ENCODE assay signal across 33 cellular contexts in the genomic region with DNA sequence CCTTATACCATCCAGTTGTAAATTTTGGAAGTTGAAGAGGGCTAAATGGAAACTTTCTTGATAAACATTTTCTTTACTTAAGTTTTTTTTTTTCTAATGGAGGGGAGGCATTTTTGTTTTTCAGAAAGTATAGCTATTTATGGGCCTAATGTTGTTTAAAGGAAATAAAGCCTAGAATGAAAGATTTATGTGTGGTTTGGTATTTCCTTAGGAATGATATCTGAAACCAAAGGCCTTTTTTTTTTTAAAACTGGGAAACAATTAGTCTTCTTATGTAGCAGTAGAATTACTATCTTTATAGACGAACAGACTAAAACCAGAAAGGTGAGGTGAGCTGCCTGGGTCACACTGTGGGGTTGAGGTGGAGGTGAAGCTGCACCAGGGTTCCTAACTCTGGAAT.
DNase-seq lines count a peak whose midpoint lies in the region; TF ChIP-seq lines count a peak whose summit lies in the region.
"Had no signal": no experiment of that assay in that cellular context is flagged by ENCODE, and none has a peak within 500 bp of the region (broad histone marks: within the 10 kb centered on the region; RNA-seq: fewer than 3 reads in every experiment).

No MANE protein-coding gene starts in this region.

- H3K36me3 ChIP-seq in SK-N-SH (replicated peaks in 1 of 2; ENCODE audit: control insufficient read depth in 1 of 2, insufficient read depth in 2 of 2, low read length in 1 of 2): peaks cover 12 to 24% of the 10 kb centered on the region in 2 experiments
- H3K36me3 ChIP-seq in mesenchymal stem cell (ENCODE audit: control insufficient read depth in 1 of 2, insufficient read depth in 2 of 2, low read depth in 1 of 2, low read length in 2 of 2): peaks cover 10 to 33% of the 10 kb centered on the region in 2 experiments
- H3K36me3 ChIP-seq in ascending aorta: peaks cover 0 to 3% of the 10 kb centered on the region in 2 donors
- H3K36me3 ChIP-seq: prostate gland, transverse colon had no signal

- H4K91ac ChIP-seq in mesenchymal stem cell (ENCODE audit: low read length): no peak overlapping the region

- H2BK120ac ChIP-seq in mesenchymal stem cell (ENCODE audit: low read depth, low read length): no peak overlapping the region

- H3K4me2 ChIP-seq in SK-N-SH: no peak overlapping the region; the same call in 1 of the 2 replicates
- H3K4me2 ChIP-seq in mesenchymal stem cell (ENCODE audit: low read length, poor library complexity, severe bottlenecking): peak overlapping the region; percentile 39

- TF ChIP-seq EP300 in SK-N-SH (IDR thresholded peaks at IDR 0.05; ENCODE audit: borderline replicate concordance in 1 of 2, low read depth in 1 of 2, low read length in 1 of 2): no peak; a peak in 1 of 4 replicates

- no peak overlapping the region for H2BK15ac ChIP-seq in mesenchymal stem cell (ENCODE audit: low read depth, poor library complexity, severe bottlenecking)

- TF ChIP-seq RAD21 in SK-N-SH (IDR thresholded peaks at IDR 0.05; ENCODE audit: low read length): no peak

- H4K8ac ChIP-seq in mesenchymal stem cell (ENCODE audit: low read length): no peak overlapping the region

- peaks cover 13% of the 10 kb centered on the region for H3F3A ChIP-seq in SK-N-SH (replicated peaks; ENCODE audit: insufficient read depth)

- H3K9ac ChIP-seq in SK-N-SH: no peak overlapping the region
- no peak overlapping the region for H3K9ac ChIP-seq in mesenchymal stem cell (ENCODE audit: low read length)

- no peaks in the 10 kb centered on the region for H3K79me2 ChIP-seq in SK-N-SH (ENCODE audit: insufficient read depth)

- no peak overlapping the region for H3K14ac ChIP-seq in mesenchymal stem cell (ENCODE audit: low read length in 2 of 2)

- intact Hi-C loops in ascending aorta (cut with DNase I): loop anchor here (5.0 kb wide), 1 partner anchor 115 kb away; no protein-coding TSS in a partner anchor

- POLR2A ChIA-PET in SK-N-SH (lab: Yijun Ruan, JAX): no interaction called here

- H2BK5ac ChIP-seq in mesenchymal stem cell (ENCODE audit: low read depth, low read length, poor library complexity, severe bottlenecking): no peak overlapping the region

- H2AFZ ChIP-seq in SK-N-SH (ENCODE audit: low read depth) (no peak overlapping the region), mesenchymal stem cell (ENCODE audit: low read depth, low read length) (no peak overlapping the region)

- no peak overlapping the region for H2AK5ac ChIP-seq in mesenchymal stem cell (ENCODE audit: low read length, severe bottlenecking)

- WGBS in SK-N-SH (ENCODE audit: low lambda C conversion rate): 42% methylated on average over 1 of the region's 1 CpG
- WGBS in mesenchymal stem cell: 43% methylated on average over 1 of the region's 1 CpG

- H2BK12ac ChIP-seq in mesenchymal stem cell (ENCODE audit: low read length in 2 of 2): no peak overlapping the region

- no peaks in the 10 kb centered on the region for H4K20me1 ChIP-seq in SK-N-SH (ENCODE audit: insufficient read depth)

- H3K4me1 ChIP-seq in SK-N-SH (ENCODE audit: control insufficient read depth in 1 of 2, insufficient read depth in 2 of 2, low read depth in 1 of 2, low read length in 1 of 2): peaks cover 4 to 24% of the 10 kb centered on the region in 2 experiments; a peak in 3 of 4 replicates
- peaks cover 3% of the 10 kb centered on the region for H3K4me1 ChIP-seq in mesenchymal stem cell (ENCODE audit: control insufficient read depth, insufficient read depth, low read depth, low read length)
- peaks cover 4% of the 10 kb centered on the region in 2 donors for H3K4me1 ChIP-seq in ascending aorta
- H3K4me1 ChIP-seq: foreskin keratinocyte, Peyer's patch, prostate gland had no signal

- no peak overlapping the region for H3K18ac ChIP-seq in mesenchymal stem cell (ENCODE audit: low read depth in 1 of 2, low read length in 2 of 2)

- CTCF ChIA-PET in SK-N-SH (lab: Yijun Ruan, JAX): no interaction called here

- TF ChIP-seq CTCF in SK-N-SH (IDR thresholded peaks at IDR 0.05): no peak
- TF ChIP-seq CTCF in ascending aorta (IDR thresholded peaks at IDR 0.05): no peak

- no peak overlapping the region for H3K4me3 ChIP-seq in SK-N-SH (ENCODE audit: low read depth in 2 of 2, low read length in 1 of 2)
- no peak overlapping the region for H3K4me3 ChIP-seq in mesenchymal stem cell (ENCODE audit: insufficient read depth in 1 of 2, low read depth in 1 of 2, low read length in 2 of 2)
- no peak overlapping the region for H3K4me3 ChIP-seq in ascending aorta
- H3K4me3 ChIP-seq: GM12878, Peyer's patch, prostate gland, sigmoid colon, transverse colon had no signal

- no peaks in the 10 kb centered on the region for H3K9me3 ChIP-seq in SK-N-SH
- H3K9me3 ChIP-seq in mesenchymal stem cell (ENCODE audit: control insufficient read depth, low read length): no peaks in the 10 kb centered on the region
- H3K9me3 ChIP-seq in ascending aorta: no peaks in the 10 kb centered on the region
- H3K9me3 ChIP-seq: Peyer's patch, prostate gland, sigmoid colon, transverse colon had no signal

- in situ Hi-C loops in KBM-7 (cut with MboI; ENCODE audit: low pct_unique_long_range_greater_than_20kb, low sequenced_read_pairs): no loop called here

- H3K23ac ChIP-seq in mesenchymal stem cell (ENCODE audit: low read length in 2 of 2): no peak overlapping the region

- H3K4ac ChIP-seq in mesenchymal stem cell (ENCODE audit: low read depth in 1 of 2, low read length in 2 of 2): no peak overlapping the region

- DNase-seq in COLO829 (ENCODE audit: low spot score) (peak; percentile 31), SK-N-SH (no peak), epidermal melanocyte (ENCODE audit: insufficient read length, low spot score) (peak; percentile 19), mesenchymal stem cell (peak; percentile 26), KBM-7 (no peak), ascending aorta (ENCODE audit: low spot score in 2 of 2) (no peak), RKO (ENCODE audit: low spot score) (no peak)
- DNase-seq in stimulated activated CD4-positive, alpha-beta T cell treated with anti-CD3 and anti-CD28 coated beads, Interleukin-4, amount 100 ng/mL, for 1 hour: no peak
- DNase-seq: ACHN; activated CD4-positive, alpha-beta T cell treated with anti-CD3 and anti-CD28 coated beads, Interleukin-2, amount 50 U/mL, for 1 hour; activated gamma-delta T cell; activated naive CD8-positive, alpha-beta T cell treated with anti-CD3 and anti-CD28 coated beads for 36 hours; activated T-cell treated with anti-CD3 and anti-CD28 coated beads, Interleukin-2, amount 50 U/mL, for 1 hour; caudate nucleus; CD8-positive, alpha-beta memory T cell; cortex of kidney; effector memory CD8-positive, alpha-beta T cell; foreskin keratinocyte; Kasumi-1; left cardiac atrium; mammary epithelial cell; MV-4-11; NCI-H146; NCI-H2107; NCI-H446; NCI-H748 treated with DMSO at 0.1 percent for 48 hours; Peyer's patch; SHP77 treated with DMSO at 0.1 percent for 48 hours; sigmoid colon; T1000; transverse colon had no signal

- no peaks in the 10 kb centered on the region for H3K27me3 ChIP-seq in SK-N-SH (ENCODE audit: insufficient read depth)
- H3K27me3 ChIP-seq in mesenchymal stem cell (ENCODE audit: control insufficient read depth in 1 of 2, insufficient read depth in 1 of 2, low read length in 2 of 2): no peaks in the 10 kb centered on the region
- H3K27me3 ChIP-seq in ascending aorta: no peaks in the 10 kb centered on the region
- H3K27me3 ChIP-seq: foreskin keratinocyte, Peyer's patch, sigmoid colon, transverse colon had no signal

- H3K27ac ChIP-seq in SK-N-SH (ENCODE audit: low read depth in 2 of 2, low read length in 1 of 2): peak overlapping the region; percentile 21 to 50; a peak in 2 of 4 replicates
- H3K27ac ChIP-seq in mesenchymal stem cell (ENCODE audit: low read length, poor library complexity, severe bottlenecking): no peak overlapping the region
- peak overlapping the region in 1 of 2 donors; percentile 12 for H3K27ac ChIP-seq in ascending aorta
- H3K27ac ChIP-seq: foreskin keratinocyte, Peyer's patch, prostate gland, sigmoid colon, transverse colon had no signal

- H3K79me1 ChIP-seq in mesenchymal stem cell (replicated peaks; ENCODE audit: low read length, poor library complexity, severe bottlenecking): peaks cover 10% of the 10 kb centered on the region

- no peaks in the 10 kb centered on the region for H3K9me2 ChIP-seq in SK-N-SH

TF ChIP-seq in SK-N-SH, 30 proteins besides CTCF, POLR2A, EP300 and RAD21:
- TF ChIP-seq, protein P1, sequence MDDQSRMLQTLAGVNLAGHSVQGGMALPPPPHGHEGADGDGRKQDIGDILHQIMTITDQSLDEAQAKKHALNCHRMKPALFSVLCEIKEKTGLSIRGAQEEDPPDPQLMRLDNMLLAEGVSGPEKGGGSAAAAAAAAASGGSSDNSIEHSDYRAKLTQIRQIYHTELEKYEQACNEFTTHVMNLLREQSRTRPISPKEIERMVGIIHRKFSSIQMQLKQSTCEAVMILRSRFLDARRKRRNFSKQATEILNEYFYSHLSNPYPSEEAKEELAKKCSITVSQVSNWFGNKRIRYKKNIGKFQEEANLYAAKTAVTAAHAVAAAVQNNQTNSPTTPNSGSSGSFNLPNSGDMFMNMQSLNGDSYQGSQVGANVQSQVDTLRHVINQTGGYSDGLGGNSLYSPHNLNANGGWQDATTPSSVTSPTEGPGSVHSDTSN (IDR thresholded peaks at IDR 0.05): peak; percentile 60; the same call in 1 of the 2 replicates
- TF ChIP-seq RCOR1 (IDR thresholded peaks at IDR 0.05; ENCODE audit: low read length): no peak

Comparison
In these comparisons a context has a peak if more than half of its experiments do, and no peak if none do; other contexts are left out.
1. DNase-seq: peak in COLO829 (single experiment), epidermal melanocyte (single experiment) and mesenchymal stem cell (single experiment); none in SK-N-SH (single experiment), KBM-7 (single experiment), ascending aorta (0 of 2), RKO (single experiment) and stimulated activated CD4-positive, alpha-beta T cell treated with anti-CD3 and anti-CD28 coated beads, Interleukin-4, amount 100 ng/mL, for 1 hour (single experiment).